In genomic region chr6:26412225-26412624, GRCh38 we compare ENCODE assay signal across 19 cellular contexts. TPM values are rescaled to one million over a fixed set of nuclear protein-coding genes. Genes with fewer than 3 reads are reported as not detected.
DNase-seq lines count a peak whose midpoint lies in the region; ATAC-seq and TF ChIP-seq lines count a peak whose summit lies in the region.
"Had no signal": no experiment of that assay in that cellular context is flagged by ENCODE, and none has a peak within 500 bp of the region (broad histone marks: within the 10 kb centered on the region; RNA-seq: fewer than 3 reads in every experiment).

No MANE protein-coding gene starts in this region.

- peaks cover 60% of the 10 kb centered on the region for H3K36me3 ChIP-seq in lower lobe of right lung

- no peak overlapping the region for H3K27ac ChIP-seq in lower lobe of right lung
- H3K27ac ChIP-seq: foreskin keratinocyte, hepatocyte, PC-9, vagina, VCaP had no signal

- no peak overlapping the region for H3K4me3 ChIP-seq in lower lobe of right lung
- H3K4me3 ChIP-seq: hepatocyte, PC-9, vagina had no signal

- no peak for TF ChIP-seq CTCF in lower lobe of right lung (IDR thresholded peaks at IDR 0.05)

- intact Hi-C loops in cardiac septum (cut with DNase I) (no loop called here), left ventricle myocardium superior (cut with micrococcal nuclease) (no loop called here), left colon (cut with DNase I, micrococcal nuclease) (no loop called here), lower lobe of right lung (cut with DNase I) (no loop called here)

- DNase-seq in cardiac septum (ENCODE audit: low spot score) (peak; percentile 27), left ventricle myocardium superior (no peak), NCI-H69 (lab: John Stamatoyannopoulos, UW) (peak; percentile 10), left colon (no peak), lower lobe of right lung (no peak), kidney tubule cell (ENCODE audit: low spot score) (no peak)
- DNase-seq: activated CD4-positive, alpha-beta memory T cell treated with anti-CD3 and anti-CD28 coated beads for 36 hours; DMS79 treated with DMSO at 0.1 percent for 48 hours; foreskin keratinocyte; Kasumi-1; NCI-H526; PC-9; substantia nigra; T-helper 17 cell had no signal

- no peaks in the 10 kb centered on the region for H3K4me1 ChIP-seq in lower lobe of right lung
- H3K4me1 ChIP-seq: foreskin keratinocyte, vagina had no signal

- ATAC-seq in left ventricle myocardium superior (no peak), left colon (peak; percentile 19), HG03442 (IDR thresholded peaks at IDR 0.05; ENCODE audit: unreplicated experiment) (no peak), lower lobe of right lung (no peak), HG03378 (IDR thresholded peaks at IDR 0.05; ENCODE audit: unreplicated experiment) (no peak)
- ATAC-seq: foreskin keratinocyte, T-helper 17 cell had no signal

- no peaks in the 10 kb centered on the region for H3K9me3 ChIP-seq in lower lobe of right lung
- H3K9me3 ChIP-seq: vagina had no signal

- no peaks in the 10 kb centered on the region for H3K27me3 ChIP-seq in lower lobe of right lung (ENCODE audit: low read depth)
- H3K27me3 ChIP-seq: foreskin keratinocyte, hepatocyte, vagina had no signal

RNA-seq across cellular contexts. Expression of gene BTN3A1, which starts 10.2 kb away (rescaled TPM):
- total RNA-seq in cardiac septum, result 7.4 TPM
- total RNA-seq in left ventricle myocardium superior, result 9.4 TPM
- 10 to 100 TPM; 21.2 to 21.6 TPM for total RNA-seq in left colon
- total RNA-seq in lower lobe of right lung, result 53.2 TPM

RNA-seq across cellular contexts. Expression of gene BTN3A3, which starts 28.1 kb away (rescaled TPM):
- total RNA-seq in cardiac septum (8.5 TPM), left ventricle myocardium superior (8.9 TPM), left colon (10 to 100 TPM; 14.9 TPM), lower lobe of right lung (60.2 TPM)

RNA-seq across cellular contexts. Expression of gene BTN2A2, which starts 29.3 kb away (rescaled TPM):
- total RNA-seq in cardiac septum (2.8 TPM), left ventricle myocardium superior (4.5 TPM), left colon (1 to 10 TPM; 6.2 to 8.0 TPM), lower lobe of right lung (33.6 TPM)

RNA-seq across cellular contexts. Expression of gene BTN2A1, which starts 45.5 kb away (rescaled TPM):
- 15.7 TPM for total RNA-seq in cardiac septum
- 14.6 TPM for total RNA-seq in left ventricle myocardium superior
- total RNA-seq in left colon, result 10 to 100 TPM; 19.8 to 25.7 TPM
- total RNA-seq in lower lobe of right lung, result 27.0 TPM

RNA-seq across cellular contexts. Expression of gene BTN3A2, which starts 47.2 kb away (rescaled TPM):
- total RNA-seq in cardiac septum (9.2 TPM), left ventricle myocardium superior (15.5 TPM), left colon (10 to 100 TPM; 17.6 to 35.1 TPM), lower lobe of right lung (79.2 TPM)

Comparison
In these comparisons a context has a peak if more than half of its experiments do, and no peak if none do; other contexts are left out.
1. DNase-seq: peak in cardiac septum (single experiment) and NCI-H69 (single experiment); none in left ventricle myocardium superior (single experiment), left colon (0 of 2), lower lobe of right lung (single experiment) and kidney tubule cell (single experiment).